20 cellular contexts compared by ENCODE assay signal in genomic region chr10:22271786-22272185, GRCh38. TPM values are rescaled to one million over a fixed set of nuclear protein-coding genes. Genes with fewer than 3 reads are reported as not detected.
DNase-seq lines count a peak whose midpoint lies in the region; ATAC-seq, FAIRE-seq and TF ChIP-seq lines count a peak whose summit lies in the region.
"Had no signal": no experiment of that assay in that cellular context is flagged by ENCODE, and none has a peak within 500 bp of the region (broad histone marks: within the 10 kb centered on the region; RNA-seq: fewer than 3 reads in every experiment).

No MANE protein-coding gene starts in this region.

- H3K27me3 ChIP-seq in bronchial epithelial cell (ENCODE audit: control insufficient read depth, insufficient read depth, low read length): no peaks in the 10 kb centered on the region
- H3K27me3 ChIP-seq: MG63 had no signal

- CTCF ChIA-PET in activated naive CD4-positive, alpha-beta T cell treated with anti-CD3 and anti-CD28 coated beads for 36 hours (lab: Charles Lee): no interaction called here

- no peak overlapping the region for H3K4me3 Mint-ChIP-seq in activated naive CD4-positive, alpha-beta T cell treated with anti-CD3 and anti-CD28 coated beads for 36 hours
- H3K4me3 Mint-ChIP-seq: B cell; CD4-positive, alpha-beta T cell; HFFc6 had no signal

- H3K4me3 ChIP-seq in bronchial epithelial cell (ENCODE audit: low read depth, low read length): no peak overlapping the region
- H3K4me3 ChIP-seq: MG63 had no signal

- H3K27me3 Mint-ChIP-seq in activated naive CD4-positive, alpha-beta T cell treated with anti-CD3 and anti-CD28 coated beads for 36 hours (ENCODE audit: low read depth): no peaks in the 10 kb centered on the region

- peak; percentile 64 for FAIRE-seq in bronchial epithelial cell (lab: Jason Lieb, UNC)
- FAIRE-seq: H54, HepG2 had no signal

- peak; percentile 30 for DNase-seq in activated naive CD4-positive, alpha-beta T cell treated with anti-CD3 and anti-CD28 coated beads for 36 hours
- DNase-seq in activated naive CD4-positive, alpha-beta T cell treated with Interleukin-2 at 50 U/mL for 16 hours: no peak
- DNase-seq in RKO (ENCODE audit: low spot score): peak; percentile 51
- peak; percentile 26 for DNase-seq in bronchial epithelial cell (ENCODE audit: low read depth)
- DNase-seq in stimulated activated naive CD8-positive, alpha-beta T cell treated with anti-CD3 and anti-CD28 coated beads, Interleukin-15, Interleukin-2, amounts not matched to agents 100 U/mL and 50 U/mL, for 24 hours: no peak
- no peak for DNase-seq in NCI-H2029 treated with DMSO at 0.1 percent for 48 hours (lab: John Stamatoyannopoulos, UW)
- no peak for DNase-seq in dermis blood vessel endothelial cell
- DNase-seq: CD4-positive, alpha-beta T cell; DMS53; HFFc6; MG63; NCI-H1092; NCI-H146; NCI-H2081 treated with DMSO at 0.1 percent for 48 hours; NCI-H510A treated with DMSO at 0.1 percent for 48 hours; Right ventricle myocardium superior had no signal

- peak; percentile 55 for ATAC-seq in stimulated activated naive CD8-positive, alpha-beta T cell treated with anti-CD3 and anti-CD28 coated beads, Interleukin-15, Interleukin-2, amounts not matched to agents 100 U/mL and 50 U/mL, for 24 hours
- ATAC-seq: HepG2, Panc1 had no signal

- intact Hi-C loops in activated naive CD4-positive, alpha-beta T cell treated with anti-CD3 and anti-CD28 coated beads for 36 hours (cut with micrococcal nuclease): no loop called here

- no peak overlapping the region for H3K27ac Mint-ChIP-seq in activated naive CD4-positive, alpha-beta T cell treated with anti-CD3 and anti-CD28 coated beads for 36 hours
- H3K27ac Mint-ChIP-seq: B cell; CD4-positive, alpha-beta T cell; HFFc6 had no signal

- no peaks in the 10 kb centered on the region for H3K36me3 Mint-ChIP-seq in activated naive CD4-positive, alpha-beta T cell treated with anti-CD3 and anti-CD28 coated beads for 36 hours (ENCODE audit: low read depth)

- no peaks in the 10 kb centered on the region for H3K36me3 ChIP-seq in bronchial epithelial cell (ENCODE audit: control insufficient read depth, insufficient read depth, low read length)
- H3K36me3 ChIP-seq: MG63 had no signal

- H3K4me1 Mint-ChIP-seq in activated naive CD4-positive, alpha-beta T cell treated with anti-CD3 and anti-CD28 coated beads for 36 hours (ENCODE audit: low read depth): no peaks in the 10 kb centered on the region
- H3K4me1 Mint-ChIP-seq: B cell had no signal

- H3K9me3 Mint-ChIP-seq in activated naive CD4-positive, alpha-beta T cell treated with anti-CD3 and anti-CD28 coated beads for 36 hours: no peaks in the 10 kb centered on the region
- H3K9me3 Mint-ChIP-seq: CD4-positive, alpha-beta T cell; HFFc6 had no signal

- TF ChIP-seq CTCF in bronchial epithelial cell (IDR thresholded peaks at IDR 0.05; ENCODE audit: insufficient read depth, low read length, severe bottlenecking): no peak

RNA-seq across cellular contexts. Expression of gene COMMD3, which starts 44.4 kb away (rescaled TPM):
- total RNA-seq in activated naive CD4-positive, alpha-beta T cell treated with anti-CD3 and anti-CD28 coated beads for 36 hours: 10 to 100 TPM; 64.5 to 69.4 TPM
- 32.9 and 37.3 TPM in 2 replicates for total RNA-seq in bronchial epithelial cell
- total RNA-seq in dermis blood vessel endothelial cell: 29.3 and 40.0 TPM in 2 replicates

RNA-seq across cellular contexts. Expression of gene BMI1, which starts 49.1 kb away (rescaled TPM):
- total RNA-seq in activated naive CD4-positive, alpha-beta T cell treated with anti-CD3 and anti-CD28 coated beads for 36 hours: 10 to 100 TPM; 28.2 to 32.1 TPM
- total RNA-seq in bronchial epithelial cell (20.4 and 35.5 TPM in 2 replicates), dermis blood vessel endothelial cell (40.1 and 49.4 TPM in 2 replicates)

RNA-seq across cellular contexts. Expression of gene EBLN1, which starts 54.0 kb away (rescaled TPM):
- total RNA-seq in activated naive CD4-positive, alpha-beta T cell treated with anti-CD3 and anti-CD28 coated beads for 36 hours: not detected
- total RNA-seq in bronchial epithelial cell (not detected in 2 replicates), dermis blood vessel endothelial cell (not detected in 2 replicates)
- total RNA-seq: B cell; CD4-positive, alpha-beta T cell; HepG2; HFFc6; Right ventricle myocardium superior had no signal

Comparison
In these comparisons a context has a peak if more than half of its experiments do, and no peak if none do; other contexts are left out.
1. DNase-seq: peak in activated naive CD4-positive, alpha-beta T cell treated with anti-CD3 and anti-CD28 coated beads for 36 hours (single experiment), RKO (single experiment) and bronchial epithelial cell (single experiment); none in activated naive CD4-positive, alpha-beta T cell treated with Interleukin-2 at 50 U/mL for 16 hours (single experiment), stimulated activated naive CD8-positive, alpha-beta T cell treated with anti-CD3 and anti-CD28 coated beads, Interleukin-15, Interleukin-2, amounts not matched to agents 100 U/mL and 50 U/mL, for 24 hours (single experiment), NCI-H2029 treated with DMSO at 0.1 percent for 48 hours (single experiment) and dermis blood vessel endothelial cell (single experiment).